Comparison of ENCODE assay signal across 8 cellular contexts in genomic region chr5:146541956-146542849, GRCh38. TPM values are rescaled to one million over a fixed set of nuclear protein-coding genes. Genes with fewer than 3 reads are reported as not detected.
A peak's percentile ranks its signal among the peaks of the same experiment; 100 is the strongest.
DNase-seq lines count a peak whose midpoint lies in the region; ATAC-seq and TF ChIP-seq lines count a peak whose summit lies in the region.

No MANE protein-coding gene starts in this region.

- no peak for TF ChIP-seq EP300 in esophagus muscularis mucosa (IDR thresholded peaks at IDR 0.05)

- DNase-seq in DMS 273 treated with DMSO at 0.1 percent for 48 hours (lab: John Stamatoyannopoulos, UW): peak; percentile 63
- DNase-seq in NOMO-1 treated with dmso at 0.1 percent for 144 hours (lab: John Stamatoyannopoulos, UW; ENCODE audit: unreplicated experiment): peak; percentile 34
- DNase-seq in activated T-cell treated with anti-CD3 and anti-CD28 coated beads for 24 hours (ENCODE audit: low read depth): peak; percentile 52
- DNase-seq in esophagus muscularis mucosa (ENCODE audit: extremely low spot score): no peak
- peak; percentile 81 for DNase-seq in neural crest cell (ENCODE audit: low read depth, low spot score)
- peak; percentile 17 for DNase-seq in stromal cell of bone marrow (ENCODE audit: low read depth)

- no peaks in the 10 kb centered on the region for H3K36me3 ChIP-seq in esophagus muscularis mucosa

- H3K4me3 ChIP-seq in esophagus muscularis mucosa: no peak overlapping the region

- no peak overlapping the region for H3K4me3 Mint-ChIP-seq in neural crest cell

- H3K4me1 Mint-ChIP-seq in neural crest cell: peaks cover 10% of the 10 kb centered on the region

- TF ChIP-seq CTCF in esophagus muscularis mucosa (IDR thresholded peaks at IDR 0.05) (peak; percentile 61 to 83 (median 68)), neural crest cell (conservative IDR thresholded peaks at IDR 0.05) (peak; percentile 93)

- no peaks in the 10 kb centered on the region for H3K36me3 Mint-ChIP-seq in neural crest cell (ENCODE audit: low read depth)

- WGBS in esophagus muscularis mucosa: 30% methylated on average over 16 of the region's 16 CpGs

- intact Hi-C loops in esophagus muscularis mucosa (cut with DNase I): loop anchor here (5.0 kb wide), 2 partner anchors 425 to 650 kb away; no protein-coding TSS in a partner anchor

- H3K27me3 ChIP-seq in esophagus muscularis mucosa: no peaks in the 10 kb centered on the region

- ATAC-seq in GM21367 (IDR thresholded peaks at IDR 0.05; ENCODE audit: unreplicated experiment) (peak; percentile 98), HG03575 (IDR thresholded peaks at IDR 0.05; ENCODE audit: extremely low read depth, insufficient number of reproducible peaks, low FRiP score, unreplicated experiment) (peak; percentile 58)

- H3K27ac ChIP-seq in esophagus muscularis mucosa (replicated peaks in 1 of 4): no peak overlapping the region

- no peaks in the 10 kb centered on the region for H3K9me3 Mint-ChIP-seq in neural crest cell

- no peak overlapping the region for H3K27ac Mint-ChIP-seq in neural crest cell (ENCODE audit: unreplicated experiment)

- H3K27me3 Mint-ChIP-seq in neural crest cell (ENCODE audit: low read depth): peaks cover 4% of the 10 kb centered on the region

- H3K4me1 ChIP-seq in esophagus muscularis mucosa: no peaks in the 10 kb centered on the region

- H3K9me3 ChIP-seq in esophagus muscularis mucosa: no peaks in the 10 kb centered on the region

- TF ChIP-seq POLR2A in esophagus muscularis mucosa (IDR thresholded peaks at IDR 0.05; ENCODE audit: low read depth): no peak

RNA-seq across cellular contexts. Expression of gene GPR151, which starts 26.2 kb away (rescaled TPM):
- not detected for total RNA-seq in esophagus muscularis mucosa
- total RNA-seq in neural crest cell: not detected in 2 replicates
